Comparison of ENCODE assay signal across 1 cellular context in genomic region chr11:61832207-61832606, GRCh38.
TF ChIP-seq lines count a peak whose summit lies in the region.

No MANE protein-coding gene starts in this region.

TF ChIP-seq in GM23338, 12 proteins besides CTCF, POLR2A, EP300 and RAD21:
- peak; percentile 22 for TF ChIP-seq REST (IDR thresholded peaks at IDR 0.05; ENCODE audit: unreplicated experiment)
- TF ChIP-seq POLR2AphosphoS5 (IDR thresholded peaks at IDR 0.05; ENCODE audit: low read depth) = no peak
